9 cellular contexts compared by ENCODE assay signal in the genomic region with DNA sequence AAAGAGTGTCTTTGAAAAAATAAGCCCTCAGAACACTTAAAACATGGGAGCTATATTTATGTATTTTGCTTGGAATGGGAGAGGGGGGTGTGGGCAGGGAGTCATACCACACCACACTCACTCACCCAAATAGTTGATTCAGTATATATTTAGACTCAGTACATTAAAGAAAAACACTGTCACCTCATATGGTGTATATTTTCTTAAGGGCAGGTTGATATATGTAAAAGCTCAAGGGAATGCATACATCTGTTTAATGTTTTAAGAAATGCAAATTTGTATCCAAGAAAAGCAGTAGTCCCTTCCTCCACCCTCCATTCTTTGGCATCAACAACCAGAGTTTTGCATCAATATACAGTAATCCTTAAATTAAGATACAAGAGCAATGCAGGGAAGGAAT. TPM values are rescaled to one million over a fixed set of nuclear protein-coding genes. Genes with fewer than 3 reads are reported as not detected.
DNase-seq lines count a peak whose midpoint lies in the region; ATAC-seq and TF ChIP-seq lines count a peak whose summit lies in the region.
"Had no signal": no experiment of that assay in that cellular context is flagged by ENCODE, and none has a peak within 500 bp of the region (broad histone marks: within the 10 kb centered on the region; RNA-seq: fewer than 3 reads in every experiment).

No MANE protein-coding gene starts in this region.

- POLR2A ChIA-PET in activated CD4-positive, alpha-beta memory T cell treated with anti-CD3 and anti-CD28 coated beads for 36 hours (lab: Charles Lee), result interaction anchor here (0.7 to 2.9 kb wide), 5 partner anchors 12 to 211 kb away, joined by 3 to 21 read pairs (median 11); a partner anchor contains a TSS

- H4K20me1 ChIP-seq in hepatocyte (ENCODE audit: insufficient read depth, poor library complexity, severe bottlenecking), result no peaks in the 10 kb centered on the region

- CTCF ChIA-PET in activated CD4-positive, alpha-beta memory T cell treated with anti-CD3 and anti-CD28 coated beads for 36 hours (lab: Charles Lee), result interaction anchor here (0.7 to 3.2 kb wide), 2 partner anchors 28 to 180 kb away, joined by 3 to 15 read pairs; a partner anchor contains a TSS

- H3K4me1 Mint-ChIP-seq in activated CD4-positive, alpha-beta memory T cell treated with anti-CD3 and anti-CD28 coated beads for 36 hours (ENCODE audit: low read depth), result peaks cover 19% of the 10 kb centered on the region

- H3K4me3 Mint-ChIP-seq in activated CD4-positive, alpha-beta memory T cell treated with anti-CD3 and anti-CD28 coated beads for 36 hours, result peak overlapping the region; percentile 83

- H3K4me2 ChIP-seq in hepatocyte, result peak overlapping the region; percentile 92

- peak overlapping the region; percentile 50 to 97 (median 88) for H3K9ac ChIP-seq in subcutaneous abdominal adipose tissue (ENCODE audit: low read length in 5 of 5)

- H3K4me3 ChIP-seq in hepatocyte (peak overlapping the region; percentile 75), subcutaneous abdominal adipose tissue (ENCODE audit: low read depth in 1 of 5, low read length in 5 of 5) (peak overlapping the region; percentile 75 to 91 (median 85))

- H3K9me2 ChIP-seq in hepatocyte (replicated peaks; ENCODE audit: insufficient read depth), result no peaks in the 10 kb centered on the region

- no peak for ATAC-seq in GM18519 (IDR thresholded peaks at IDR 0.05; ENCODE audit: low FRiP score, unreplicated experiment)

- no peak for TF ChIP-seq CTCF in hepatocyte (IDR thresholded peaks at IDR 0.05; ENCODE audit: poor library complexity)

- H3K4me1 ChIP-seq in hepatocyte (ENCODE audit: insufficient read depth) (peaks cover 21% of the 10 kb centered on the region), subcutaneous abdominal adipose tissue (ENCODE audit: control insufficient read depth in 5 of 5, insufficient read depth in 5 of 5, low read length in 5 of 5) (peaks cover 4 to 30% (median 26%) of the 10 kb centered on the region in 5 donors)

- no peaks in the 10 kb centered on the region for H3K27me3 Mint-ChIP-seq in activated CD4-positive, alpha-beta memory T cell treated with anti-CD3 and anti-CD28 coated beads for 36 hours

- no peaks in the 10 kb centered on the region for H3K9me3 ChIP-seq in hepatocyte (ENCODE audit: low read depth)
- H3K9me3 ChIP-seq in subcutaneous abdominal adipose tissue (ENCODE audit: control insufficient read depth in 5 of 5, low read length in 5 of 5), result no peaks in the 10 kb centered on the region

- H3K27ac Mint-ChIP-seq in activated CD4-positive, alpha-beta memory T cell treated with anti-CD3 and anti-CD28 coated beads for 36 hours, result peak overlapping the region; percentile 84

- intact Hi-C loops in activated CD4-positive, alpha-beta memory T cell treated with anti-CD3 and anti-CD28 coated beads for 36 hours (cut with micrococcal nuclease), result loop anchor here (2.0 to 5.0 kb wide), 3 partner anchors 150 to 169 kb away; a partner anchor contains a TSS

- peak; percentile 45 for DNase-seq in NCI-H82 (lab: John Stamatoyannopoulos, UW)
- no peak for DNase-seq in NCI-H82 treated with DMSO at 0.1 percent for 48 hours (lab: John Stamatoyannopoulos, UW; ENCODE audit: unreplicated experiment)
- DNase-seq in activated CD4-positive, alpha-beta memory T cell treated with anti-CD3 and anti-CD28 coated beads for 36 hours, result no peak
- no peak for DNase-seq in hepatocyte (ENCODE audit: low spot score)
- DNase-seq in mesenteric fat pad (ENCODE audit: low spot score), result no peak
- DNase-seq in NCI-H1694 treated with DMSO at 0.1 percent for 48 hours (lab: John Stamatoyannopoulos, UW), result no peak
- DNase-seq: occipital lobe had no signal

- H2AFZ ChIP-seq in hepatocyte, result peak overlapping the region; percentile 80

- H3K36me3 Mint-ChIP-seq in activated CD4-positive, alpha-beta memory T cell treated with anti-CD3 and anti-CD28 coated beads for 36 hours, result peaks cover 7% of the 10 kb centered on the region

- no peaks in the 10 kb centered on the region for H3K36me3 ChIP-seq in hepatocyte (replicated peaks; ENCODE audit: insufficient read depth, low read depth)
- H3K36me3 ChIP-seq in subcutaneous abdominal adipose tissue (ENCODE audit: control insufficient read depth in 5 of 5, insufficient read depth in 5 of 5, low read length in 5 of 5), result peaks cover 5 to 24% (median 11%) of the 10 kb centered on the region in 5 donors

- no peaks in the 10 kb centered on the region for H3K9me3 Mint-ChIP-seq in activated CD4-positive, alpha-beta memory T cell treated with anti-CD3 and anti-CD28 coated beads for 36 hours

- H3K79me2 ChIP-seq in hepatocyte, result peaks cover 50% of the 10 kb centered on the region

- H3K27ac ChIP-seq in hepatocyte, result peak overlapping the region; percentile 91
- H3K27ac ChIP-seq in subcutaneous abdominal adipose tissue (ENCODE audit: low read depth, low read length), result peak overlapping the region; percentile 67

- H3K27me3 ChIP-seq in hepatocyte (no peaks in the 10 kb centered on the region), subcutaneous abdominal adipose tissue (ENCODE audit: control insufficient read depth in 5 of 5, insufficient read depth in 4 of 5, low read length in 5 of 5) (no peaks in the 10 kb centered on the region)

RNA-seq across cellular contexts. Expression of a gene that starts 1.4 kb away (rescaled TPM):
- total RNA-seq in activated CD4-positive, alpha-beta memory T cell treated with anti-CD3 and anti-CD28 coated beads for 36 hours, result 10 to 100 TPM; 23.6 to 24.5 TPM
- total RNA-seq in hepatocyte (16.1 and 27.5 TPM in 2 replicates), mesenteric fat pad (30.3 TPM)
- polyA plus RNA-seq in hepatocyte, result 20.4 and 31.2 TPM in 2 replicates
